15 cellular contexts compared by ENCODE assay signal in the genomic region with DNA sequence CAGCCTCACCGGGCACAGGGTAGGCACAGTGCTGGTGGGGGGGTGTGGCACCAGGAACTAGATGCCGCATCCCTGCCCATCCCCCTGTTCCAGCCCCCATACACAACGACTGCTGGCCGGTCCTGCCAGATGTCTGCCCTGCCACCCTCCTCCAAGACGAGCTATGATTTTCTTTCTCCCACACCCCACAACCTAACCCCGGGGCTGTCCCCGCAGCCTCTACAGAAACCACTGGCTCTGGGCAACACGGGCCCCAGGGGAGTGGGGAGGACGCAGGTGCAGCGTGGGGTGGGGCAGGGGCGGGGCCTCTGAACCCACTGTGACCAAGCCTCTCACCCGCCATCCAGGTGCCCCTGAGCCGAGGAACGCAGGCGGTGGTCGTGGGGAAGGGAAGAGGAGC. TPM values are rescaled to one million over a fixed set of nuclear protein-coding genes. Genes with fewer than 3 reads are reported as not detected.
A peak's percentile ranks its signal among the peaks of the same experiment; 100 is the strongest.
DNase-seq lines count a peak whose midpoint lies in the region; ATAC-seq and TF ChIP-seq lines count a peak whose summit lies in the region.
"Had no signal": no experiment of that assay in that cellular context is flagged by ENCODE, and none has a peak within 500 bp of the region (broad histone marks: within the 10 kb centered on the region; RNA-seq: fewer than 3 reads in every experiment).

No MANE protein-coding gene starts in this region.

- no peak overlapping the region for H2AFZ ChIP-seq in SU-DHL-6 (ENCODE audit: low read depth, low read length, severe bottlenecking)

- H3K9me2 ChIP-seq in SU-DHL-6 (replicated peaks; ENCODE audit: insufficient read depth, low read length), result no peaks in the 10 kb centered on the region

- H4K20me1 ChIP-seq in SU-DHL-6 (ENCODE audit: low read depth, low read length), result no peaks in the 10 kb centered on the region

- peak overlapping the region; percentile 93 for H3K27ac ChIP-seq in SU-DHL-6 (ENCODE audit: low read depth, low read length)
- H3K27ac ChIP-seq: ascending aorta had no signal

- H3K9ac ChIP-seq in SU-DHL-6 (ENCODE audit: low read length), result peak overlapping the region; percentile 60

- no peak for TF ChIP-seq CTCF in SU-DHL-6 (IDR thresholded peaks at IDR 0.05; ENCODE audit: insufficient read depth, low read length, poor library complexity, severe bottlenecking)

- H3K27me3 ChIP-seq in H7 (ENCODE audit: control insufficient read depth, insufficient read depth, low read length), result no peaks in the 10 kb centered on the region
- H3K27me3 ChIP-seq in SU-DHL-6 (ENCODE audit: low read length), result no peaks in the 10 kb centered on the region

- H3F3A ChIP-seq in SU-DHL-6 (ENCODE audit: insufficient read depth), result peaks cover 73% of the 10 kb centered on the region

- no peaks in the 10 kb centered on the region for H3K27me3 Mint-ChIP-seq in stimulated activated naive CD8-positive, alpha-beta T cell treated with anti-CD3 and anti-CD28 coated beads, Interleukin-15, Interleukin-2, amounts not matched to agents 100 ng/mL and 50 ng/mL, for 24 hours

- H3K36me3 ChIP-seq in H7 (replicated peaks; ENCODE audit: control insufficient read depth, insufficient read depth, low read length) (no peaks in the 10 kb centered on the region), SU-DHL-6 (ENCODE audit: low read length) (no peaks in the 10 kb centered on the region)
- H3K36me3 ChIP-seq: ascending aorta had no signal

- peak overlapping the region; percentile 49 for H3K4me3 Mint-ChIP-seq in stimulated activated naive CD8-positive, alpha-beta T cell treated with anti-CD3 and anti-CD28 coated beads, Interleukin-15, Interleukin-2, amounts not matched to agents 100 ng/mL and 50 ng/mL, for 24 hours
- H3K4me3 Mint-ChIP-seq: T-helper 2 cell treated with Interferon-gamma antibody and Interleukin-4, amounts not matched to agents 5 μg/mL and 100 μg/mL, for 36 hours had no signal

- intact Hi-C loops in Right ventricle myocardium inferior (cut with DNase I), result no loop called here
- intact Hi-C loops in cardiac septum (cut with DNase I), result no loop called here

- H3K9me3 Mint-ChIP-seq in stimulated activated naive CD8-positive, alpha-beta T cell treated with anti-CD3 and anti-CD28 coated beads, Interleukin-15, Interleukin-2, amounts not matched to agents 100 ng/mL and 50 ng/mL, for 24 hours, result peaks cover 4% of the 10 kb centered on the region

- peak overlapping the region; percentile 72 for H3K4me2 ChIP-seq in SU-DHL-6 (ENCODE audit: low read depth, low read length, poor library complexity, severe bottlenecking)

- H3K9me3 ChIP-seq in SU-DHL-6 (ENCODE audit: insufficient read depth, low read length), result no peaks in the 10 kb centered on the region
- H3K9me3 ChIP-seq: ascending aorta had no signal

- peak; percentile 50 for DNase-seq in Right ventricle myocardium inferior (ENCODE audit: missing footprints)
- DNase-seq in cardiac septum (ENCODE audit: low spot score), result no peak
- peak; percentile 50 for DNase-seq in H7
- DNase-seq in AG08396 (ENCODE audit: low spot score), result no peak
- no peak for DNase-seq in activated naive CD4-positive, alpha-beta T cell treated with Interleukin-2 at 50 U/mL for 16 hours
- DNase-seq: C1 segment of cervical spinal cord; effector memory CD4-positive, alpha-beta T cell; left ventricle myocardium superior; NCI-H187 treated with DMSO at 0.1 percent for 48 hours; OCI-M1 had no signal

- no peak overlapping the region for H3K27ac Mint-ChIP-seq in stimulated activated naive CD8-positive, alpha-beta T cell treated with anti-CD3 and anti-CD28 coated beads, Interleukin-15, Interleukin-2, amounts not matched to agents 100 ng/mL and 50 ng/mL, for 24 hours
- H3K27ac Mint-ChIP-seq: T-helper 2 cell treated with Interferon-gamma antibody and Interleukin-4, amounts not matched to agents 5 μg/mL and 100 μg/mL, for 36 hours had no signal

- H3K36me3 Mint-ChIP-seq in stimulated activated naive CD8-positive, alpha-beta T cell treated with anti-CD3 and anti-CD28 coated beads, Interleukin-15, Interleukin-2, amounts not matched to agents 100 ng/mL and 50 ng/mL, for 24 hours (ENCODE audit: low read depth), result no peaks in the 10 kb centered on the region

- H3K4me3 ChIP-seq in H7 (ENCODE audit: insufficient read depth, low read depth, low read length), result no peak overlapping the region
- peak overlapping the region; percentile 59 for H3K4me3 ChIP-seq in SU-DHL-6 (ENCODE audit: insufficient read depth, low read length, poor library complexity, severe bottlenecking)
- H3K4me3 ChIP-seq: ascending aorta had no signal

- ATAC-seq in Right ventricle myocardium inferior, result no peak
- ATAC-seq in HG02623 (IDR thresholded peaks at IDR 0.05; ENCODE audit: unreplicated experiment), result no peak
- ATAC-seq: left ventricle myocardium superior had no signal

- H3K4me1 Mint-ChIP-seq in stimulated activated naive CD8-positive, alpha-beta T cell treated with anti-CD3 and anti-CD28 coated beads, Interleukin-15, Interleukin-2, amounts not matched to agents 100 ng/mL and 50 ng/mL, for 24 hours (ENCODE audit: low read depth), result peaks cover 53% of the 10 kb centered on the region

- H3K79me2 ChIP-seq in SU-DHL-6 (ENCODE audit: insufficient read depth, low read length), result peaks cover 43% of the 10 kb centered on the region

RNA-seq across cellular contexts. Expression of a gene that starts 15.5 kb away (rescaled TPM):
- 20.8 TPM for total RNA-seq in Right ventricle myocardium inferior
- total RNA-seq in cardiac septum, result 24.8 TPM
- 71.0 and 73.6 TPM in 2 replicates for total RNA-seq in H7 (2014; rRNA removed; shearing (Covaris generic))

RNA-seq across cellular contexts. Expression of a gene that starts 28.5 kb away (rescaled TPM):
- total RNA-seq in Right ventricle myocardium inferior (35.5 TPM), cardiac septum (41.1 TPM)
- 49.5 and 52.0 TPM in 2 replicates for total RNA-seq in H7 (2014; rRNA removed; shearing (Covaris generic))

RNA-seq across cellular contexts. Expression of a gene that starts 56.6 kb away (rescaled TPM):
- total RNA-seq in Right ventricle myocardium inferior (66.2 TPM), cardiac septum (35.9 TPM)
- total RNA-seq in H7 (2014; rRNA removed; shearing (Covaris generic)), result 5.3 and 8.6 TPM in 2 replicates

Comparison
In these comparisons a context has a peak if more than half of its experiments do, and no peak if none do; other contexts are left out.
1. DNase-seq: peak in Right ventricle myocardium inferior (single experiment) and H7 (single experiment); none in cardiac septum (single experiment), AG08396 (single experiment) and activated naive CD4-positive, alpha-beta T cell treated with Interleukin-2 at 50 U/mL for 16 hours (single experiment).